Comparison of ENCODE assay signal across 9 cellular contexts in the genomic region with DNA sequence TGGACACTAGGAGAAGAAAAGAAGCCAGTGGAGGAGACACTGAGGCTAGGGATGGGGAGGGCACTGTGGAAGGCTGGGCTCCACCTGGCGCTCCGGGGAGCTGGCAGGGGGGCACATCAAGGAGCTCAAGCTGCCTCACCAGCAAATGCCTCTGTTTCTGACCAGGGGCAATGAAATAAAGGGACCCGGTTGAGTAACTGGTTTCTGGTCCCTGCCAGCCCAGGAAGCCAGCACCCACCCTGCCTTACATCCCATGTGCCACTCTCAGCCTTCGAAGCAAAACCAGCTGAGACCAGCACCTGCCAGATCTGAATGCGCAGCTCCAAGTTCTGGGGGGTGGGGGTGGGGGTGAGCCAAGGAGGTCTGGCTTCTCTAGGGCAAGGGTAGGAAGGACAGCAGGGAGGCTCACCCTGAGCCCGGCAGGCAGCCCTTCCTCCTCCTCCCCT. TPM values are rescaled to one million over a fixed set of nuclear protein-coding genes. Genes with fewer than 3 reads are reported as not detected.
DNase-seq lines count a peak whose midpoint lies in the region; TF ChIP-seq lines count a peak whose summit lies in the region.
"Had no signal": no experiment of that assay in that cellular context is flagged by ENCODE, and none has a peak within 500 bp of the region (broad histone marks: within the 10 kb centered on the region; RNA-seq: fewer than 3 reads in every experiment).

No MANE protein-coding gene starts in this region.

- no peaks in the 10 kb centered on the region for H3K79me2 ChIP-seq in H9 (ENCODE audit: insufficient read depth, low read length)

- POLR2A ChIA-PET in RWPE1 (lab: Yijun Ruan, JAX; ENCODE audit: low non-redundant PET): no interaction called here

- H3K4me3 Mint-ChIP-seq in H9: peak overlapping the region; percentile 51 to 72

- H3K27me3 ChIP-seq in H9 (ENCODE audit: insufficient read depth, low read length): no peaks in the 10 kb centered on the region

- no peak overlapping the region for H4K5ac ChIP-seq in H9 (ENCODE audit: insufficient read length, low read depth, low read length)

- H3K9me3 Mint-ChIP-seq in H9: no peaks in the 10 kb centered on the region

- peak overlapping the region; percentile 32 for H3K18ac ChIP-seq in H9 (ENCODE audit: insufficient read length, low read depth, low read length)

- H3K4ac ChIP-seq in H9 (ENCODE audit: low read depth, low read length): no peak overlapping the region

- no peak overlapping the region for H4K8ac ChIP-seq in H9 (replicated peaks; ENCODE audit: insufficient read length, low read depth, low read length)

- no peaks in the 10 kb centered on the region; the same call in 1 of the 2 replicates for H3K4me1 ChIP-seq in H9 (ENCODE audit: insufficient read depth, low read length)

- no peaks in the 10 kb centered on the region for H4K20me1 ChIP-seq in H9 (ENCODE audit: control insufficient read depth, insufficient read depth, insufficient read length)

- H2BK5ac ChIP-seq in H9 (ENCODE audit: insufficient read length, low read length): no peak overlapping the region

- H3K9me3 ChIP-seq in H9 (ENCODE audit: control insufficient read depth, low read depth, low read length): no peaks in the 10 kb centered on the region

- TF ChIP-seq CTCF in H9 (conservative IDR thresholded peaks at IDR 0.05) (no peak), RWPE1 (conservative IDR thresholded peaks at IDR 0.05; ENCODE audit: low read depth) (no peak), fibroblast of the aortic adventitia (IDR thresholded peaks at IDR 0.05; ENCODE audit: insufficient read depth, low read length) (no peak), retinal pigment epithelial cell (conservative IDR thresholded peaks at IDR 0.05; ENCODE audit: low read depth, low read length) (no peak)

- peaks cover 0 to 2% (median 0%) of the 10 kb centered on the region in 3 experiments; a peak in 1 of 7 replicates for H3K36me3 Mint-ChIP-seq in H9 (ENCODE audit: insufficient read depth in 1 of 3, low read depth in 3 of 3)

- no peak overlapping the region for H2BK12ac ChIP-seq in H9 (ENCODE audit: insufficient read length, low read depth, low read length)

- H3K27me3 Mint-ChIP-seq in H9 (ENCODE audit: low read depth): peaks cover 18% of the 10 kb centered on the region

- H3K27ac ChIP-seq in H9 (ENCODE audit: insufficient read length, low read depth, low read length): no peak overlapping the region
- peak overlapping the region; percentile 100 for H3K27ac ChIP-seq in RWPE1
- H3K27ac ChIP-seq: HL-60 had no signal

- no peak overlapping the region for H2BK20ac ChIP-seq in H9 (ENCODE audit: low read depth, low read length, poor library complexity, severe bottlenecking)

- H3K27ac Mint-ChIP-seq in H9: no peak overlapping the region

- no peak overlapping the region for H3T11ph ChIP-seq in H9 (ENCODE audit: low read length)

- peak overlapping the region; percentile 3 for H3K9ac ChIP-seq in H9 (ENCODE audit: extremely low read depth, insufficient read length, low read length)

- H3K4me1 Mint-ChIP-seq in H9: peaks cover 26 to 29% of the 10 kb centered on the region in 2 experiments

- peaks cover 8% of the 10 kb centered on the region for H3K23me2 ChIP-seq in H9 (ENCODE audit: insufficient read length, low read depth, low read length, poor library complexity, severe bottlenecking)

- no peak overlapping the region for H4K91ac ChIP-seq in H9 (ENCODE audit: insufficient read length, low read depth, low read length)

- DNase-seq in H9 (no peak), RWPE1 (ENCODE audit: low spot score) (no peak), fibroblast of the aortic adventitia (ENCODE audit: low read depth) (no peak), retinal pigment epithelial cell (ENCODE audit: low read depth) (no peak), NCI-H82 (lab: John Stamatoyannopoulos, UW) (no peak), NCI-H187 treated with DMSO at 0.1 percent for 48 hours (lab: John Stamatoyannopoulos, UW) (no peak), RKO (ENCODE audit: low spot score) (no peak), NCI-H128 (lab: John Stamatoyannopoulos, UW; ENCODE audit: unreplicated experiment) (no peak)

- peak overlapping the region; percentile 37 for H3K4me2 ChIP-seq in H9 (ENCODE audit: insufficient read depth, insufficient read length, low read length)

- H3K4me3 ChIP-seq in fibroblast of the aortic adventitia (ENCODE audit: low read depth, low read length) (peak overlapping the region; percentile 51), retinal pigment epithelial cell (ENCODE audit: low read length) (peak overlapping the region; percentile 37)

- peak overlapping the region; percentile 21; the same call in 1 of the 2 replicates for H3K14ac ChIP-seq in H9 (ENCODE audit: insufficient read depth, low read length)

- no peak overlapping the region for H3K23ac ChIP-seq in H9 (ENCODE audit: insufficient read length, low read depth, low read length)

- H2AFZ ChIP-seq in H9 (ENCODE audit: low read length): no peak overlapping the region

- no peaks in the 10 kb centered on the region for H3K79me1 ChIP-seq in H9 (ENCODE audit: insufficient read depth, low read depth, low read length, poor library complexity, severe bottlenecking)

- WGBS in H9 (ENCODE audit: extremely low coverage, insufficient read length, low lambda C conversion rate): no CpG with 5 or more reads among the region's 6 CpGs

- CTCF ChIA-PET in RWPE1 (lab: Yijun Ruan, JAX): interaction anchor here (0.6 to 5.8 kb wide), 5 partner anchors 21 to 137 kb away, joined by 3 to 50 read pairs (median 8); no protein-coding TSS in a partner anchor

- H2BK120ac ChIP-seq in H9 (ENCODE audit: low read depth, low read length, poor library complexity, severe bottlenecking): no peak overlapping the region

- no peak overlapping the region for H2AK5ac ChIP-seq in H9 (ENCODE audit: insufficient read length, low read length)

- no peak overlapping the region for H3K56ac ChIP-seq in H9 (ENCODE audit: insufficient read length, low read depth, low read length)

- H2BK15ac ChIP-seq in H9 (ENCODE audit: low read depth, low read length): no peak overlapping the region

RNA-seq across cellular contexts. Expression of gene PAK6, which starts 0.4 kb away (rescaled TPM):
- total RNA-seq in H9 (2021) (7.0 and 7.4 TPM in 2 replicates), fibroblast of the aortic adventitia (ENCODE audit: low replicate concordance) (0.09 TPM in 1 of 2 replicates, not detected in the other)

RNA-seq across cellular contexts. Expression of gene ANKRD63, which starts 44.4 kb away (rescaled TPM):
- 0.26 and 0.46 TPM in 2 replicates for total RNA-seq in H9 (2021)
- not detected in 2 replicates for total RNA-seq in fibroblast of the aortic adventitia (ENCODE audit: low replicate concordance)
